ENCODE assay signal across 9 cellular contexts in genomic region chr7:107948645-107949442, GRCh38. TPM values are rescaled to one million over a fixed set of nuclear protein-coding genes. Genes with fewer than 3 reads are reported as not detected.
DNase-seq lines count a peak whose midpoint lies in the region; ATAC-seq and TF ChIP-seq lines count a peak whose summit lies in the region.
"Had no signal": no experiment of that assay in that cellular context is flagged by ENCODE, and none has a peak within 500 bp of the region (broad histone marks: within the 10 kb centered on the region; RNA-seq: fewer than 3 reads in every experiment).

No MANE protein-coding gene starts in this region.

- peak overlapping the region; percentile 30 for H2AFZ ChIP-seq in parathyroid adenoma
- no peak overlapping the region for H2AFZ ChIP-seq in H9 (ENCODE audit: low read length)

- intact Hi-C loops in Caco-2 (cut with micrococcal nuclease; ENCODE audit: unreplicated experiment) = no loop called here

- H3K4ac ChIP-seq in H9 (ENCODE audit: low read depth, low read length) = no peak overlapping the region

- no peak overlapping the region for H2BK12ac ChIP-seq in H9 (ENCODE audit: insufficient read length, low read depth, low read length)

- H3K79me2 ChIP-seq in parathyroid adenoma (no peaks in the 10 kb centered on the region), H9 (ENCODE audit: insufficient read depth, low read length) (no peaks in the 10 kb centered on the region)

- DNase-seq in Caco-2 (peak; percentile 49 to 59), RWPE1 (ENCODE audit: low spot score) (peak; percentile 79), fibroblast of gingiva (ENCODE audit: low read depth) (peak; percentile 88), substantia nigra (lab: John Stamatoyannopoulos, UW) (no peak), H9 (no peak), HuH-7 (ENCODE audit: low spot score) (no peak)
- DNase-seq: activated naive CD4-positive, alpha-beta T cell treated with anti-CD3 and anti-CD28 coated beads, Interleukin-2, amount 50 U/mL, for 16 hours had no signal

- H3K27me3 ChIP-seq in Caco-2 (replicated peaks; ENCODE audit: control insufficient read depth, insufficient read depth, low read length) (no peaks in the 10 kb centered on the region), parathyroid adenoma (ENCODE audit: control insufficient read depth, insufficient read depth, low read length) (no peaks in the 10 kb centered on the region), H9 (ENCODE audit: insufficient read depth, low read length) (no peaks in the 10 kb centered on the region; the same call in 1 of the 2 replicates)

- no peak overlapping the region for H2AK5ac ChIP-seq in H9 (ENCODE audit: insufficient read length, low read length)

- H3K4me2 ChIP-seq in parathyroid adenoma (ENCODE audit: low read length) (no peak overlapping the region), H9 (ENCODE audit: insufficient read depth, insufficient read length, low read length) (no peak overlapping the region)

- H3K9me3 ChIP-seq in Caco-2 (no peaks in the 10 kb centered on the region), parathyroid adenoma (ENCODE audit: control insufficient read depth, low read length) (no peaks in the 10 kb centered on the region), H9 (ENCODE audit: control insufficient read depth, low read depth, low read length) (no peaks in the 10 kb centered on the region)

- no peak overlapping the region for H3K18ac ChIP-seq in H9 (ENCODE audit: insufficient read length, low read depth, low read length)

- no peaks in the 10 kb centered on the region for H4K20me1 ChIP-seq in H9 (ENCODE audit: control insufficient read depth, insufficient read depth, insufficient read length)

- H2BK120ac ChIP-seq in H9 (ENCODE audit: low read depth, low read length, poor library complexity, severe bottlenecking) = no peak overlapping the region

- H2BK15ac ChIP-seq in H9 (ENCODE audit: low read depth, low read length) = no peak overlapping the region

- H2BK5ac ChIP-seq in H9 (ENCODE audit: insufficient read length, low read length) = no peak overlapping the region

- H3K23ac ChIP-seq in H9 (ENCODE audit: insufficient read length, low read depth, low read length) = no peak overlapping the region

- no peak overlapping the region for H3K9ac ChIP-seq in parathyroid adenoma
- no peak overlapping the region for H3K9ac ChIP-seq in H9 (ENCODE audit: extremely low read depth, insufficient read length, low read length)

- H3K27ac Mint-ChIP-seq in Caco-2 (ENCODE audit: unreplicated experiment) = peak overlapping the region; percentile 56
- no peak overlapping the region for H3K27ac Mint-ChIP-seq in H9

- H4K5ac ChIP-seq in H9 (ENCODE audit: insufficient read length, low read depth, low read length) = no peak overlapping the region

- H3K4me3 ChIP-seq in Caco-2 (ENCODE audit: low read depth, low read length) (no peak overlapping the region), parathyroid adenoma (ENCODE audit: low read depth, low read length) (no peak overlapping the region)

- H4K91ac ChIP-seq in H9 (ENCODE audit: insufficient read length, low read depth, low read length) = no peak overlapping the region

- no peak overlapping the region for H3T11ph ChIP-seq in H9 (ENCODE audit: low read length)

- H3K36me3 ChIP-seq in Caco-2 (ENCODE audit: control insufficient read depth, insufficient read depth, low read length) (peaks cover 13% of the 10 kb centered on the region), parathyroid adenoma (ENCODE audit: control insufficient read depth, insufficient read depth, low read length) (no peaks in the 10 kb centered on the region)

- H3K23me2 ChIP-seq in H9 (ENCODE audit: insufficient read length, low read depth, low read length, poor library complexity, severe bottlenecking) = no peaks in the 10 kb centered on the region

- H4K8ac ChIP-seq in H9 (replicated peaks; ENCODE audit: insufficient read length, low read depth, low read length) = no peak overlapping the region

- CTCF ChIA-PET in Caco-2 (lab: Charles Lee) (interaction anchor here (0.7 to 0.9 kb wide), 3 partner anchors 34 to 197 kb away, joined by 3 to 8 read pairs (median 3); no protein-coding TSS in a partner anchor), RWPE1 (lab: Yijun Ruan, JAX) (interaction anchor here (0.5 kb wide), 1 partner anchor 232 kb away, joined by 4 read pairs; no protein-coding TSS in a partner anchor)

- H3K27me3 Mint-ChIP-seq in Caco-2 (ENCODE audit: insufficient read depth, unreplicated experiment) = no peaks in the 10 kb centered on the region
- H3K27me3 Mint-ChIP-seq in H9 (ENCODE audit: low read depth) = no peaks in the 10 kb centered on the region

- H3K56ac ChIP-seq in H9 (ENCODE audit: insufficient read length, low read depth, low read length) = no peak overlapping the region

- H3K4me3 Mint-ChIP-seq in Caco-2 (ENCODE audit: unreplicated experiment) (peak overlapping the region; percentile 28), H9 (no peak overlapping the region)

- no peak for ATAC-seq in HG03280 (IDR thresholded peaks at IDR 0.05; ENCODE audit: unreplicated experiment)

- H3K79me1 ChIP-seq in H9 (ENCODE audit: insufficient read depth, low read depth, low read length, poor library complexity, severe bottlenecking) = no peaks in the 10 kb centered on the region

- H3K36me3 Mint-ChIP-seq in Caco-2 (ENCODE audit: insufficient read depth, unreplicated experiment) (peaks cover 99% of the 10 kb centered on the region), H9 (ENCODE audit: insufficient read depth in 1 of 3, low read depth in 3 of 3) (peaks cover 7 to 78% (median 41%) of the 10 kb centered on the region in 3 experiments)

- H3K9me3 Mint-ChIP-seq in Caco-2 (ENCODE audit: unreplicated experiment) (no peaks in the 10 kb centered on the region), H9 (no peaks in the 10 kb centered on the region)

- no peak overlapping the region for H3K27ac ChIP-seq in RWPE1
- H3K27ac ChIP-seq in parathyroid adenoma = peak overlapping the region; percentile 30
- no peak overlapping the region for H3K27ac ChIP-seq in substantia nigra (ENCODE audit: low read depth, low read length, poor library complexity, severe bottlenecking)
- no peak overlapping the region for H3K27ac ChIP-seq in H9 (ENCODE audit: insufficient read length, low read depth, low read length)

- H3K14ac ChIP-seq in H9 (ENCODE audit: insufficient read depth, low read length) = no peak overlapping the region

- POLR2A ChIA-PET in Caco-2 (lab: Charles Lee) (interaction anchor here (0.7 to 0.9 kb wide), 2 partner anchors 57 to 74 kb away, joined by 3 to 5 read pairs; no protein-coding TSS in a partner anchor), RWPE1 (lab: Yijun Ruan, JAX; ENCODE audit: low non-redundant PET) (no interaction called here)

- H2BK20ac ChIP-seq in H9 (ENCODE audit: low read depth, low read length, poor library complexity, severe bottlenecking) = no peak overlapping the region

- no TSS peak for BruUV-seq in Caco-2 (replicated peaks; lab: Mats Ljungman, UMichigan)

- H3K4me1 ChIP-seq in Caco-2 (peaks cover 57% of the 10 kb centered on the region), parathyroid adenoma (peaks cover 36% of the 10 kb centered on the region), H9 (ENCODE audit: insufficient read depth, low read length) (peaks cover 18% of the 10 kb centered on the region)

- no peak for TF ChIP-seq CTCF in Caco-2 (IDR thresholded peaks at IDR 0.05; ENCODE audit: insufficient read depth in 1 of 2, low read depth in 1 of 2, low read length in 1 of 2, severe bottlenecking in 1 of 2, unreplicated experiment in 1 of 2)
- no peak for TF ChIP-seq CTCF in RWPE1 (conservative IDR thresholded peaks at IDR 0.05; ENCODE audit: low read depth)
- TF ChIP-seq CTCF in parathyroid adenoma (IDR thresholded peaks at IDR 0.05) = no peak
- no peak for TF ChIP-seq CTCF in H9 (conservative IDR thresholded peaks at IDR 0.05)

- H3K4me1 Mint-ChIP-seq in Caco-2 (ENCODE audit: low read depth, unreplicated experiment) = peaks cover 61% of the 10 kb centered on the region
- peaks cover 31 to 34% of the 10 kb centered on the region in 2 experiments for H3K4me1 Mint-ChIP-seq in H9

- WGBS in H9 (ENCODE audit: extremely low coverage, insufficient read length, low lambda C conversion rate) = no CpG with 5 or more reads among the region's 7 CpGs

RNA-seq across cellular contexts. Expression of gene LAMB1, which starts 54.1 kb away (rescaled TPM):
- total RNA-seq in Caco-2 (2022) (418 and 431 TPM in 2 replicates), H9 (2021) (75.8 and 78.9 TPM in 2 replicates)

RNA-seq across cellular contexts. Expression of gene DLD, which starts 57.9 kb away (rescaled TPM):
- total RNA-seq in Caco-2 (2022) (140 and 141 TPM in 2 replicates), H9 (2021) (91.0 and 93.7 TPM in 2 replicates)

Comparison
In these comparisons a context has a peak if more than half of its experiments do, and no peak if none do; other contexts are left out.
1. DNase-seq: peak in Caco-2 (2 of 2), RWPE1 (single experiment) and fibroblast of gingiva (single experiment); none in substantia nigra (0 of 49), H9 (single experiment) and HuH-7 (single experiment).